ENCODE assay signal across 8 cellular contexts in the genomic region with DNA sequence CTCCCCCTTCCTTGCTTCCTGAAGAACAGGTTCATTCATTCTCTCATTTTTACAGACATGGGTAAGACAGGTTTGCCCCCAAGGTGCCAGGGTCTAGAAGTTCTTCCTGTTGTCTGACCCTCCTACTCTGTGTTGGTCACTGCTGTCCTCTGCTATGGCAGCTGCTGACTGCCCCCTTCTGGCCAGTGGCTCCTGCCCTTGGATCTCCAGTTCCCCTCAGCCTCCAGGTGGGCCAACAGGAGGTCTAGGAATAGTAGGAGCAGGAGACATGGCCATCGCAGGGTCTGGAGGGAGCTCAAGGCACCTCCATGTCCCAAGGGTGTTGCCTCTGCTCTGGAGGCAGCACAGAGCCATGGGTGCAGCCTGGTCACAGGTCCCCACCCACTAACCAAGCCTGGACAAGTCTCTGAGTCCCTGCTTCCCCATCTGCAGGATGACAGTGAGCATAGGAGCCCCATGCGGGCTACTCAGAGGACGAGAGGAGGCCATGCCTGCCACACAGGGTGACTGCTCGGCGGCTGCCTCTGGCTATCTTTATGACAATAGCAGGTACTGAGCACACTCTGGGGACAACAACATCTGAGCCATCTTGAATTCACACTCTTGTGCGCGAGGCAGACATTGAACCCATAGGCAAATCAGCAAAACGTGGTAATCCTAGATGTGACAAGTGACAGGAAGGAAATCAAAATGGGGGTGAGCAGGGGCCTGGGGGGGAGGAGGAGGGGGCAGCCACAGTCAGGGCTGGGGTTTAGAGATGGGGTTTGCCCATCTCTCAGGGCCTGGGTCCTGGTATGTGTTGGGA. TPM values are rescaled to one million over a fixed set of nuclear protein-coding genes. Genes with fewer than 3 reads are reported as not detected.
DNase-seq lines count a peak whose midpoint lies in the region; ATAC-seq, FAIRE-seq and TF ChIP-seq lines count a peak whose summit lies in the region.

No MANE protein-coding gene starts in this region.

- WGBS in A549 (ENCODE audit: missing lambda C conversion rate), result 66% methylated on average over 8 of the region's 8 CpGs

- intact Hi-C loops in left cardiac atrium (cut with DNase I) (loop anchor here (5.0 kb wide), 2 partner anchors 111 to 231 kb away; no protein-coding TSS in a partner anchor), upper lobe of right lung (cut with DNase I) (loop anchor here (10.0 kb wide), 1 partner anchor 54 kb away; the partner anchor contains the start of gene NGFR)

- no peak for TF ChIP-seq POLR2A in A549 (IDR thresholded peaks at IDR 0.05; ENCODE audit: low read length)

- TF ChIP-seq EP300 in A549 (IDR thresholded peaks at IDR 0.05), result no peak

- CTCF ChIA-PET in A549 (lab: Yijun Ruan, JAX), result interaction anchor here (0.9 to 16.1 kb wide), 9 partner anchors 9 to 141 kb away, joined by 3 to 317 read pairs (median 7); partner anchors contain the start of gene NXPH3

- H3K9me3 ChIP-seq in A549 (no peaks in the 10 kb centered on the region), upper lobe of right lung (no peaks in the 10 kb centered on the region)

- peak; percentile 60 for TF ChIP-seq CTCF in A549 (IDR thresholded peaks at IDR 0.05)
- TF ChIP-seq CTCF in GM12874 (IDR thresholded peaks at IDR 0.05; ENCODE audit: insufficient read depth, low read depth, low read length), result peak; percentile 60
- TF ChIP-seq CTCF in VCaP (conservative IDR thresholded peaks at IDR 0.05), result peak; percentile 79
- peak; percentile 53 for TF ChIP-seq CTCF in upper lobe of right lung (IDR thresholded peaks at IDR 0.05)

- H3K4me3 ChIP-seq in A549 (no peak overlapping the region), upper lobe of right lung (no peak overlapping the region)

- H3K4me1 ChIP-seq in A549, result no peaks in the 10 kb centered on the region
- no peaks in the 10 kb centered on the region for H3K4me1 ChIP-seq in upper lobe of right lung

- ATAC-seq in A549 (peak; percentile 31 to 91; a peak in 3 of 6 replicates), left cardiac atrium (peak; percentile 51 to 75), upper lobe of right lung (peak; percentile 56), GM21723 (IDR thresholded peaks at IDR 0.05; ENCODE audit: unreplicated experiment) (no peak), GM18498 (IDR thresholded peaks at IDR 0.05; ENCODE audit: unreplicated experiment) (no peak)

- DNase-seq in A549 (ENCODE audit: low read depth in 1 of 2, low spot score in 1 of 2) (peak; percentile 64 to 66), left cardiac atrium (no peak), upper lobe of right lung (peak; percentile 69), NK-92 (lab: John Stamatoyannopoulos, UW; ENCODE audit: unreplicated experiment) (no peak)

- no peak overlapping the region for H3K4me2 ChIP-seq in A549

- H3K27me3 ChIP-seq in upper lobe of right lung, result peaks cover 4% of the 10 kb centered on the region

- H3K36me3 ChIP-seq in upper lobe of right lung, result no peaks in the 10 kb centered on the region

- no peak for FAIRE-seq in A549 (lab: Jason Lieb, UNC)

- TF ChIP-seq RAD21 in A549 (conservative IDR thresholded peaks at IDR 0.05 in 1 of 2, IDR thresholded peaks at IDR 0.05 in 1 of 2), result peak; percentile 71 to 86

- POLR2A ChIA-PET in A549 (lab: Yijun Ruan, JAX), result no interaction called here

- H3K27ac ChIP-seq in A549 (no peak overlapping the region), VCaP (no peak overlapping the region), upper lobe of right lung (no peak overlapping the region)

TF ChIP-seq in A549, 52 proteins besides CTCF, POLR2A, EP300 and RAD21:
- TF ChIP-seq NPAS2 (CRISPR knock-in tag; IDR thresholded peaks at IDR 0.05; ENCODE audit: borderline replicate concordance), result no peak
- no peak for TF ChIP-seq ZC3H11A (IDR thresholded peaks at IDR 0.05)
- TF ChIP-seq E2F6 (IDR thresholded peaks at IDR 0.05; ENCODE audit: borderline replicate concordance, low read depth), result no peak
- TF ChIP-seq JUN (IDR thresholded peaks at IDR 0.05), result no peak
- TF ChIP-seq MAZ (IDR thresholded peaks at IDR 0.05; ENCODE audit: borderline replicate concordance, low read depth, low read length), result no peak
- peak; percentile 67 for TF ChIP-seq SMC3 (IDR thresholded peaks at IDR 0.05)
TF ChIP-seq in A549: peak in this region for 1.

RNA-seq across cellular contexts. Expression of gene NXPH3, which starts 27.0 kb away (rescaled TPM):
- polyA plus RNA-seq in A549 (2011; rRNA removed) (0.07 and 0.12 TPM in 2 replicates), A549 (2017; fragmentation: RNase III; extraction: RNeasy Plus Mini Kit Qiagen cat#74134 plus additional on column Dnase treatment) (0.17 to 0.30 TPM (median 0.20 TPM) in 3 replicates)
- 0.08 and 0.12 TPM in 2 replicates for polyA plus RNA-seq in A549 (2012; cell fraction: cytosol; rRNA removed)
- 0.05 TPM in 2 replicates for polyA plus RNA-seq in A549 (2012; cell fraction: nucleus; rRNA removed)
- polyA minus RNA-seq in A549 (2011; rRNA and poly(A)+ RNA removed), result 0.08 TPM in 1 of 2 replicates, not detected in the other
- total RNA-seq in left cardiac atrium (1 to 10 TPM; 3.6 to 6.5 TPM), upper lobe of right lung (6.3 TPM)

RNA-seq across cellular contexts. Expression of gene NGFR, which starts 53.6 kb away (rescaled TPM):
- polyA plus RNA-seq in A549 (2011; rRNA removed) (0.09 and 0.18 TPM in 2 replicates), A549 (2017; fragmentation: RNase III; extraction: RNeasy Plus Mini Kit Qiagen cat#74134 plus additional on column Dnase treatment) (0.12 to 0.14 TPM (median 0.13 TPM) in 3 replicates)
- polyA plus RNA-seq in A549 (2012; cell fraction: cytosol; rRNA removed), result 0.19 and 0.21 TPM in 2 replicates
- polyA plus RNA-seq in A549 (2012; cell fraction: nucleus; rRNA removed), result 0.20 and 0.21 TPM in 2 replicates
- polyA minus RNA-seq in A549 (2011; rRNA and poly(A)+ RNA removed), result not detected in 2 replicates
- total RNA-seq in left cardiac atrium (10 to 100 TPM; 13.7 to 31.1 TPM), upper lobe of right lung (0.78 TPM)

Comparison
In these comparisons a context has a peak if more than half of its experiments do, and no peak if none do; other contexts are left out.
1. ATAC-seq: peak in A549 (2 of 2), left cardiac atrium (2 of 2) and upper lobe of right lung (single experiment); none in GM21723 (single experiment) and GM18498 (single experiment).
2. DNase-seq: peak in A549 (2 of 2) and upper lobe of right lung (single experiment); none in left cardiac atrium (single experiment) and NK-92 (single experiment).
3. Peak in every context shown above with its lines, with median percentiles within 50 percentile points of each other: CTCF ChIP-seq.